9 cellular contexts compared by ENCODE assay signal in the genomic region with DNA sequence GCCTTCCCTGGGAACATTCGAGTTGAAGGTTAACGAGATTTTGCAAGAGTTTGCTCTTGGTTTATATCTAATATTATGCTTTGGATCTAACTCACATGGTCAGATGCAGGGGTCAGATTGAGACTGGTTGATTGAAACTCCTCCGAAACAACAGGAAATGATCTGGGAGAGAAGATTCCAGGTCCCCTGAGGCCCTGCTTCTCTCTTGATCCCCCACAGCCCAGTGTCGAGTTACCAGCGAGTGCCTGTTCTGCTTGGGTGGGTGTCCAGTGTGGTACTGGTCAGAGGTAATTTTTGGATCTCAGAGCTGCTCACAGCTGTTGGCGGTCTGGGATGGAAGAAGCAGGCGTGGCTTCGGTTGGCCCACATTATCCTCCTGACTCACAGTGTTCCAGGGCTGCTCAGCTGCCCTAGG. TPM values are rescaled to one million over a fixed set of nuclear protein-coding genes. Genes with fewer than 3 reads are reported as not detected.
DNase-seq lines count a peak whose midpoint lies in the region; ATAC-seq and TF ChIP-seq lines count a peak whose summit lies in the region.
"Had no signal": no experiment of that assay in that cellular context is flagged by ENCODE, and none has a peak within 500 bp of the region (broad histone marks: within the 10 kb centered on the region; RNA-seq: fewer than 3 reads in every experiment).

No MANE protein-coding gene starts in this region.

- intact Hi-C loops in uterus (cut with DNase I; ENCODE audit: low total_unique reads), result no loop called here

- no peak for TF ChIP-seq CTCF in Peyer's patch (IDR thresholded peaks at IDR 0.05)
- no peak for TF ChIP-seq CTCF in fibroblast of lung (conservative IDR thresholded peaks at IDR 0.05 in 1 of 2, IDR thresholded peaks at IDR 0.05 in 1 of 2; ENCODE audit: low read depth in 1 of 2, low read length in 2 of 2)
- no peak for TF ChIP-seq CTCF in uterus (IDR thresholded peaks at IDR 0.05)

- H3K79me2 ChIP-seq in fibroblast of lung (ENCODE audit: control insufficient read depth, insufficient read depth, low read length), result peaks cover 9% of the 10 kb centered on the region

- H3K36me3 ChIP-seq in Peyer's patch (no peaks in the 10 kb centered on the region), fibroblast of lung (ENCODE audit: control insufficient read depth, insufficient read depth, low read length) (no peaks in the 10 kb centered on the region), uterus (no peaks in the 10 kb centered on the region)
- H3K36me3 ChIP-seq: SJSA1 had no signal

- H3K27ac ChIP-seq in Peyer's patch (peak overlapping the region; percentile 44 to 81 (median 64)), fibroblast of lung (ENCODE audit: insufficient read depth, low read length) (peak overlapping the region; percentile 11), uterus (peak overlapping the region; percentile 88 to 94)
- H3K27ac ChIP-seq: SJSA1 had no signal

- H3K4me3 ChIP-seq in Peyer's patch (no peak overlapping the region), fibroblast of lung (replicated peaks in 1 of 4; ENCODE audit: control extremely low read depth in 1 of 4, insufficient read depth in 1 of 4, low read depth in 3 of 4, low read length in 4 of 4) (no peak overlapping the region), uterus (no peak overlapping the region)
- H3K4me3 ChIP-seq: SJSA1 had no signal

- no peak for ATAC-seq in HG02885 (IDR thresholded peaks at IDR 0.05; ENCODE audit: poor library complexity, unreplicated experiment)

- H3K4me1 ChIP-seq in Peyer's patch (peaks cover 0 to 19% (median 0%) of the 10 kb centered on the region in 4 donors), fibroblast of lung (ENCODE audit: control insufficient read depth, extremely low read depth, insufficient read depth, low read length) (peaks cover 26% of the 10 kb centered on the region), uterus (peaks cover 8 to 17% of the 10 kb centered on the region in 2 donors)

- no peaks in the 10 kb centered on the region for H3K27me3 ChIP-seq in Peyer's patch
- peaks cover 2% of the 10 kb centered on the region for H3K27me3 ChIP-seq in fibroblast of lung (ENCODE audit: control insufficient read depth, insufficient read depth, low read length)
- H3K27me3 ChIP-seq in uterus, result no peaks in the 10 kb centered on the region
- H3K27me3 ChIP-seq: SJSA1 had no signal

- TF ChIP-seq POLR2A in Peyer's patch (IDR thresholded peaks at IDR 0.05), result no peak
- TF ChIP-seq POLR2A in uterus (IDR thresholded peaks at IDR 0.05), result no peak

- no peak overlapping the region for H2AFZ ChIP-seq in fibroblast of lung (ENCODE audit: low read length)

- H4K20me1 ChIP-seq in fibroblast of lung (ENCODE audit: control insufficient read depth, extremely low read depth, insufficient read depth, low read length), result peaks cover 2% of the 10 kb centered on the region

- peak overlapping the region; percentile 4 for H3K4me2 ChIP-seq in fibroblast of lung (ENCODE audit: extremely low read depth, insufficient read depth, low read length)

- no peak overlapping the region for H3K9ac ChIP-seq in fibroblast of lung (ENCODE audit: insufficient read depth, low read length)

- no peaks in the 10 kb centered on the region for H3K9me3 ChIP-seq in Peyer's patch
- H3K9me3 ChIP-seq in fibroblast of lung (ENCODE audit: control insufficient read depth, insufficient read depth, low read depth, low read length), result no peaks in the 10 kb centered on the region
- H3K9me3 ChIP-seq in uterus, result no peaks in the 10 kb centered on the region
- H3K9me3 ChIP-seq: SJSA1 had no signal

- DNase-seq in Peyer's patch, result peak in 1 of 3 donors; percentile 72
- peak; percentile 91 to 98 for DNase-seq in fibroblast of lung (ENCODE audit: low read depth in 2 of 2)
- DNase-seq in myocyte (ENCODE audit: low read depth), result peak; percentile 98
- DNase-seq in uterus, result peak; percentile 86 to 90
- DNase-seq in 8988T, result no peak
- DNase-seq in NCI-H748 (lab: John Stamatoyannopoulos, UW; ENCODE audit: unreplicated experiment), result no peak
- DNase-seq: MV-4-11 had no signal

RNA-seq across cellular contexts. Expression of gene FBLN1, which starts 9.2 kb away (rescaled TPM):
- 100 to 1,000 TPM in 3 of 4 donors, 10 to 100 TPM in 1; 29.8 to 162 (median 136) TPM for total RNA-seq in Peyer's patch
- total RNA-seq in fibroblast of lung, result 209 and 270 TPM in 2 replicates
- polyA plus RNA-seq in fibroblast of lung, result 96.6 and 134 TPM in 2 replicates
- polyA plus RNA-seq in fibroblast of lung (2012), result 162 and 217 TPM in 2 replicates
- 126 and 208 TPM in 2 replicates for polyA minus RNA-seq in fibroblast of lung (ENCODE audit: low replicate concordance)
- total RNA-seq in myocyte, result 12.2 and 12.6 TPM in 2 replicates
- polyA plus RNA-seq in myocyte (2012), result 7.4 TPM
- total RNA-seq in uterus, result 100 to 1,000 TPM; 388 to 644 (median 479) TPM

Comparison
In these comparisons a context has a peak if more than half of its experiments do, and no peak if none do; other contexts are left out.
1. DNase-seq: peak in fibroblast of lung (2 of 2), myocyte (single experiment) and uterus (2 of 2); none in 8988T (single experiment) and NCI-H748 (single experiment).
2. H3K27ac ChIP-seq: peak in every context shown above with its lines; median percentile 91 in uterus; 64 in Peyer's patch; 11 in fibroblast of lung.